In genomic region chr17:2138768-2139167, GRCh38 we compare ENCODE assay signal across 8 cellular contexts.
DNase-seq lines count a peak whose midpoint lies in the region; ATAC-seq and TF ChIP-seq lines count a peak whose summit lies in the region.

No MANE protein-coding gene starts in this region.

- H3K23ac ChIP-seq in neuronal stem cell (ENCODE audit: low read depth, low read length, poor library complexity), result no peak overlapping the region

- ATAC-seq in GM21360 (IDR thresholded peaks at IDR 0.05; ENCODE audit: unreplicated experiment), result peak; percentile 21
- no peak for ATAC-seq in GM18873 (IDR thresholded peaks at IDR 0.05; ENCODE audit: low FRiP score, unreplicated experiment)

- H3K4me2 ChIP-seq in neuronal stem cell (ENCODE audit: insufficient read depth, low read length, poor library complexity, severe bottlenecking), result no peak overlapping the region

- no peak overlapping the region for H3K14ac ChIP-seq in neuronal stem cell (ENCODE audit: low read length)

- H3K4ac ChIP-seq in neuronal stem cell (ENCODE audit: low read length), result no peak overlapping the region

- H2BK15ac ChIP-seq in neuronal stem cell (ENCODE audit: low read length), result no peak overlapping the region

- H4K91ac ChIP-seq in neuronal stem cell (ENCODE audit: low read depth, low read length, poor library complexity), result no peak overlapping the region

- H3K9me3 ChIP-seq in BE2C (no peaks in the 10 kb centered on the region), iPS-20b (ENCODE audit: insufficient read depth, low read depth, low read length) (no peaks in the 10 kb centered on the region), neuronal stem cell (replicated peaks in 1 of 2; ENCODE audit: control insufficient read depth in 2 of 2, insufficient read depth in 1 of 2, low read depth in 1 of 2, low read length in 2 of 2) (no peaks in the 10 kb centered on the region)

- no peak overlapping the region for H2BK12ac ChIP-seq in neuronal stem cell (ENCODE audit: low read length)

- H3K4me3 ChIP-seq in BE2C (ENCODE audit: low read depth, low read length) (no peak overlapping the region), iPS-20b (ENCODE audit: low read length) (no peak overlapping the region), neuronal stem cell (ENCODE audit: low read length in 2 of 2) (no peak overlapping the region)

- H3K4me1 ChIP-seq in BE2C, result peaks cover 12% of the 10 kb centered on the region
- peaks cover 26% of the 10 kb centered on the region for H3K4me1 ChIP-seq in iPS-20b (ENCODE audit: insufficient read depth, low read length)
- peaks cover 8 to 20% of the 10 kb centered on the region in 2 donors for H3K4me1 ChIP-seq in neuronal stem cell (ENCODE audit: control insufficient read depth in 2 of 2, insufficient read depth in 1 of 2, low read depth in 1 of 2, low read length in 2 of 2)

- no peak overlapping the region for H2AK5ac ChIP-seq in neuronal stem cell (ENCODE audit: low read depth, low read length)

- no peaks in the 10 kb centered on the region for H3K36me3 ChIP-seq in BE2C
- H3K36me3 ChIP-seq in iPS-20b (ENCODE audit: insufficient read depth, low read depth, low read length), result no peaks in the 10 kb centered on the region
- H3K36me3 ChIP-seq in neuronal stem cell (replicated peaks in 1 of 2; ENCODE audit: control insufficient read depth in 2 of 2, insufficient read depth in 2 of 2, low read length in 2 of 2), result peaks cover 0 to 4% of the 10 kb centered on the region in 2 donors

- no CpG with 5 or more reads among the region's 2 CpGs for WGBS in neuronal stem cell (ENCODE audit: extremely low coverage in 2 of 2, insufficient read length in 2 of 2, insufficient replicate concordance in 1 of 2), 2 donors

- TF ChIP-seq CTCF in BE2C (IDR thresholded peaks at IDR 0.05; ENCODE audit: low read depth, low read length), result no peak

- DNase-seq in BE2C (peak; percentile 77), OCI-M1 (lab: John Stamatoyannopoulos, UW) (peak; percentile 51), neuronal stem cell (ENCODE audit: low spot score) (no peak), GM19240 (ENCODE audit: insufficient read length, low spot score) (no peak), NCI-H2227 treated with DMSO at 0.1 percent for 48 hours (lab: John Stamatoyannopoulos, UW) (no peak)

- H4K8ac ChIP-seq in neuronal stem cell (ENCODE audit: low read depth, low read length), result no peak overlapping the region

- H3K27ac ChIP-seq in iPS-20b (ENCODE audit: low read length) (no peak overlapping the region), neuronal stem cell (replicated peaks; ENCODE audit: low read length) (no peak overlapping the region)

- H3K18ac ChIP-seq in neuronal stem cell (ENCODE audit: low read length), result no peak overlapping the region

- H3K9ac ChIP-seq in iPS-20b (ENCODE audit: low read depth, low read length) (0 out of 2 replicates have a peak overlapping the region, but pooled peaks have one; percentile 8), neuronal stem cell (ENCODE audit: low read depth, low read length, poor library complexity) (no peak overlapping the region)

- no peak overlapping the region for H2BK120ac ChIP-seq in neuronal stem cell (ENCODE audit: low read depth, low read length)

- H3K27me3 ChIP-seq in BE2C (no peaks in the 10 kb centered on the region), iPS-20b (ENCODE audit: insufficient read depth, low read length) (no peaks in the 10 kb centered on the region), neuronal stem cell (ENCODE audit: control insufficient read depth in 3 of 3, insufficient read depth in 3 of 3, low read depth in 1 of 3, low read length in 3 of 3) (no peaks in the 10 kb centered on the region)

- H2BK5ac ChIP-seq in neuronal stem cell (ENCODE audit: low read length), result no peak overlapping the region

- H3K79me1 ChIP-seq in neuronal stem cell (ENCODE audit: low read depth, low read length), result no peaks in the 10 kb centered on the region

- no peak overlapping the region for H2AFZ ChIP-seq in neuronal stem cell (ENCODE audit: low read length)

Comparison
In these comparisons a context has a peak if more than half of its experiments do, and no peak if none do; other contexts are left out.
1. DNase-seq: peak in BE2C (single experiment) and OCI-M1 (single experiment); none in neuronal stem cell (single experiment), GM19240 (single experiment) and NCI-H2227 treated with DMSO at 0.1 percent for 48 hours (single experiment).